12 cellular contexts compared by ENCODE assay signal in genomic region chr19:50387176-50387867, GRCh38. TPM values are rescaled to one million over a fixed set of nuclear protein-coding genes. Genes with fewer than 3 reads are reported as not detected.
DNase-seq lines count a peak whose midpoint lies in the region; ATAC-seq and TF ChIP-seq lines count a peak whose summit lies in the region.
"Had no signal": no experiment of that assay in that cellular context is flagged by ENCODE, and none has a peak within 500 bp of the region (broad histone marks: within the 10 kb centered on the region; RNA-seq: fewer than 3 reads in every experiment).

No MANE protein-coding gene starts in this region.

- peak overlapping the region; percentile 38 for H3K4me3 Mint-ChIP-seq in T-helper 1 cell treated with Interleukin-12 subunit alpha and Interleukin-12 subunit beta and Interleukin-4 antibody, amounts not matched to agents 30 μg/mL and 1 μg/mL, for 36 hours

- H3K18ac ChIP-seq in neuronal stem cell (ENCODE audit: low read length) = no peak overlapping the region

- no peak overlapping the region for H3K4me2 ChIP-seq in neuronal stem cell (ENCODE audit: insufficient read depth, low read length, poor library complexity, severe bottlenecking)

- H2BK120ac ChIP-seq in neuronal stem cell (ENCODE audit: low read depth, low read length) = no peak overlapping the region

- H3K14ac ChIP-seq in neuronal stem cell (ENCODE audit: low read length) = no peak overlapping the region

- H2BK12ac ChIP-seq in neuronal stem cell (ENCODE audit: low read length) = no peak overlapping the region

- H3K4me3 ChIP-seq in NB4 (ENCODE audit: low read depth, low read length) = peak overlapping the region; percentile 1
- H3K4me3 ChIP-seq in neuronal stem cell (ENCODE audit: low read length in 2 of 2) = no peak overlapping the region
- no peak overlapping the region for H3K4me3 ChIP-seq in coronary artery
- H3K4me3 ChIP-seq: right atrium auricular region, uterus had no signal

- H3K27ac ChIP-seq in cingulate gyrus (ENCODE audit: low read depth, low read length) (peak overlapping the region; percentile 69), neuronal stem cell (replicated peaks; ENCODE audit: low read length) (no peak overlapping the region), coronary artery (no peak overlapping the region)
- H3K27ac ChIP-seq: right atrium auricular region, uterus had no signal

- peaks cover 4% of the 10 kb centered on the region in 2 donors for H3K9me3 ChIP-seq in neuronal stem cell (replicated peaks in 1 of 2; ENCODE audit: control insufficient read depth in 2 of 2, insufficient read depth in 1 of 2, low read depth in 1 of 2, low read length in 2 of 2)
- H3K9me3 ChIP-seq: right atrium auricular region, uterus had no signal

- no peak overlapping the region for H2BK5ac ChIP-seq in neuronal stem cell (ENCODE audit: low read length)

- H2AFZ ChIP-seq in neuronal stem cell (ENCODE audit: low read length) = no peak overlapping the region

- H3K23ac ChIP-seq in neuronal stem cell (ENCODE audit: low read depth, low read length, poor library complexity) = no peak overlapping the region

- TF ChIP-seq CTCF in NB4 (IDR thresholded peaks at IDR 0.05; ENCODE audit: low read depth, low read length) = no peak
- no peak for TF ChIP-seq CTCF in coronary artery (IDR thresholded peaks at IDR 0.05)

- H3K27me3 Mint-ChIP-seq in T-helper 1 cell treated with Interleukin-12 subunit alpha and Interleukin-12 subunit beta and Interleukin-4 antibody, amounts not matched to agents 30 μg/mL and 1 μg/mL, for 36 hours (ENCODE audit: low read depth) = no peaks in the 10 kb centered on the region

- no peak overlapping the region for H3K27ac Mint-ChIP-seq in T-helper 1 cell treated with Interleukin-12 subunit alpha and Interleukin-12 subunit beta and Interleukin-4 antibody, amounts not matched to agents 30 μg/mL and 1 μg/mL, for 36 hours

- no peak overlapping the region for H3K4ac ChIP-seq in neuronal stem cell (ENCODE audit: low read length)

- H3K4me1 Mint-ChIP-seq in T-helper 1 cell treated with Interleukin-12 subunit alpha and Interleukin-12 subunit beta and Interleukin-4 antibody, amounts not matched to agents 30 μg/mL and 1 μg/mL, for 36 hours (ENCODE audit: low read depth) = peaks cover 23% of the 10 kb centered on the region

- no peak for TF ChIP-seq POLR2A in NB4 (IDR thresholded peaks at IDR 0.05; ENCODE audit: extremely low read depth, insufficient read length)

- H4K91ac ChIP-seq in neuronal stem cell (ENCODE audit: low read depth, low read length, poor library complexity) = no peak overlapping the region

- H3K36me3 ChIP-seq in neuronal stem cell (replicated peaks in 1 of 2; ENCODE audit: control insufficient read depth in 2 of 2, insufficient read depth in 2 of 2, low read length in 2 of 2) = peaks cover 21 to 50% of the 10 kb centered on the region in 2 donors
- H3K36me3 ChIP-seq: uterus had no signal

- H3K79me1 ChIP-seq in neuronal stem cell (ENCODE audit: low read depth, low read length) = peaks cover 16% of the 10 kb centered on the region

- peaks cover 0 to 2% (median 0%) of the 10 kb centered on the region in 3 experiments for H3K27me3 ChIP-seq in neuronal stem cell (ENCODE audit: control insufficient read depth in 3 of 3, insufficient read depth in 3 of 3, low read depth in 1 of 3, low read length in 3 of 3)
- H3K27me3 ChIP-seq: right atrium auricular region, uterus had no signal

- ATAC-seq in GM21723 (IDR thresholded peaks at IDR 0.05; ENCODE audit: unreplicated experiment) = no peak

- no peak overlapping the region for H2BK15ac ChIP-seq in neuronal stem cell (ENCODE audit: low read length)

- no peak overlapping the region for H2AK5ac ChIP-seq in neuronal stem cell (ENCODE audit: low read depth, low read length)

- peak overlapping the region; percentile 6 for H4K8ac ChIP-seq in neuronal stem cell (ENCODE audit: low read depth, low read length)

- peaks cover 8 to 12% of the 10 kb centered on the region in 2 donors for H3K4me1 ChIP-seq in neuronal stem cell (ENCODE audit: control insufficient read depth in 2 of 2, insufficient read depth in 1 of 2, low read depth in 1 of 2, low read length in 2 of 2)

- H3K9me3 Mint-ChIP-seq in T-helper 1 cell treated with Interleukin-12 subunit alpha and Interleukin-12 subunit beta and Interleukin-4 antibody, amounts not matched to agents 30 μg/mL and 1 μg/mL, for 36 hours = no peaks in the 10 kb centered on the region

- DNase-seq in T-helper 1 cell (no peak), NB4 (ENCODE audit: low read depth) (peak; percentile 74), neuronal stem cell (ENCODE audit: low spot score) (no peak), LoVo (ENCODE audit: low spot score) (no peak), coronary artery (ENCODE audit: low spot score) (no peak)
- DNase-seq: mammary epithelial cell, NCI-H510A treated with DMSO at 0.1 percent for 48 hours, uterus had no signal

- H3K9ac ChIP-seq in neuronal stem cell (ENCODE audit: low read depth, low read length, poor library complexity) = no peak overlapping the region

- no CpG with 5 or more reads among the region's 21 CpGs for WGBS in neuronal stem cell (ENCODE audit: extremely low coverage in 2 of 2, insufficient read length in 2 of 2, insufficient replicate concordance in 1 of 2), 2 donors

- peaks cover 27% of the 10 kb centered on the region for H3K36me3 Mint-ChIP-seq in T-helper 1 cell treated with Interleukin-12 subunit alpha and Interleukin-12 subunit beta and Interleukin-4 antibody, amounts not matched to agents 30 μg/mL and 1 μg/mL, for 36 hours (ENCODE audit: low read depth)

RNA-seq across cellular contexts. Expression of gene POLD1, which starts 3.2 kb away (rescaled TPM):
- polyA plus RNA-seq in neuronal stem cell (2013, experiment 1 of 2) = 60.2 TPM
- 61.7 TPM for polyA plus RNA-seq in neuronal stem cell (2013, experiment 2 of 2)

RNA-seq across cellular contexts. Expression of gene NR1H2, which starts 11.1 kb away (rescaled TPM):
- polyA plus RNA-seq in neuronal stem cell (2013, experiment 1 of 2) = 15.5 TPM
- 15.1 TPM for polyA plus RNA-seq in neuronal stem cell (2013, experiment 2 of 2)

RNA-seq across cellular contexts. Expression of gene NAPSA, which starts 21.9 kb away (rescaled TPM):
- 0.84 TPM for polyA plus RNA-seq in neuronal stem cell (2013, experiment 1 of 2)
- polyA plus RNA-seq in neuronal stem cell (2013, experiment 2 of 2) = 0.72 TPM

RNA-seq across cellular contexts. Expression of gene SPIB, which starts 31.4 kb away (rescaled TPM):
- polyA plus RNA-seq in neuronal stem cell (2013, experiment 1 of 2) = 0.08 TPM
- 0.17 TPM for polyA plus RNA-seq in neuronal stem cell (2013, experiment 2 of 2)

RNA-seq across cellular contexts. Expression of gene MYBPC2, which starts 45.4 kb away (rescaled TPM):
- 1.0 TPM for polyA plus RNA-seq in neuronal stem cell (2013, experiment 1 of 2)
- polyA plus RNA-seq in neuronal stem cell (2013, experiment 2 of 2) = 1.2 TPM
- polyA plus RNA-seq: mammary epithelial cell had no signal
